ENCODE assay signal across 8 cellular contexts in the genomic region with DNA sequence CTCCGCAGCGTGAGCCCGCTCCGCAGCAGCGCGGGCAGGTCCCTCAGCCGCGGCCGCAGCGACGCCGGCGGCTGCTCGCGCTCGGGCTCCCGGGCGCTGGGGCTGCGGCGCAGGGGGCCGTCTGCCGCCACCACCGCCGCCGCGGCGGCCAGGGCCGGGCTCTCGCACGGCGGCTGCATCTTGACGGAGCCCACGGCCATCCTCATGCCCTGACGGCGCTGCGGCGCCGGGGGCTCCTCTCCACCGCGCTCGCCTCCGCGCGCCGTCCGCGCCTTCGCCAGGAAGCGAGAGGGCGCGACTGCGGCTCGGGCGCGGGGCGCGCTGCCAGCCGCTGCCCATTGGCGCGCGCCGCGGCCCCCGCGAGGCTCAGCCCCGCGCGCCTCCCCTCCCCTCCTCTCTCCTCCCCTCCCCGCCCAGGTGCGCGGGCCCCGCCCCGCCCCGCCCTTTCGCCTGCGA. TPM values are rescaled to one million over a fixed set of nuclear protein-coding genes. Genes with fewer than 3 reads are reported as not detected.
DNase-seq lines count a peak whose midpoint lies in the region; ATAC-seq and TF ChIP-seq lines count a peak whose summit lies in the region.

A gene with protein sequence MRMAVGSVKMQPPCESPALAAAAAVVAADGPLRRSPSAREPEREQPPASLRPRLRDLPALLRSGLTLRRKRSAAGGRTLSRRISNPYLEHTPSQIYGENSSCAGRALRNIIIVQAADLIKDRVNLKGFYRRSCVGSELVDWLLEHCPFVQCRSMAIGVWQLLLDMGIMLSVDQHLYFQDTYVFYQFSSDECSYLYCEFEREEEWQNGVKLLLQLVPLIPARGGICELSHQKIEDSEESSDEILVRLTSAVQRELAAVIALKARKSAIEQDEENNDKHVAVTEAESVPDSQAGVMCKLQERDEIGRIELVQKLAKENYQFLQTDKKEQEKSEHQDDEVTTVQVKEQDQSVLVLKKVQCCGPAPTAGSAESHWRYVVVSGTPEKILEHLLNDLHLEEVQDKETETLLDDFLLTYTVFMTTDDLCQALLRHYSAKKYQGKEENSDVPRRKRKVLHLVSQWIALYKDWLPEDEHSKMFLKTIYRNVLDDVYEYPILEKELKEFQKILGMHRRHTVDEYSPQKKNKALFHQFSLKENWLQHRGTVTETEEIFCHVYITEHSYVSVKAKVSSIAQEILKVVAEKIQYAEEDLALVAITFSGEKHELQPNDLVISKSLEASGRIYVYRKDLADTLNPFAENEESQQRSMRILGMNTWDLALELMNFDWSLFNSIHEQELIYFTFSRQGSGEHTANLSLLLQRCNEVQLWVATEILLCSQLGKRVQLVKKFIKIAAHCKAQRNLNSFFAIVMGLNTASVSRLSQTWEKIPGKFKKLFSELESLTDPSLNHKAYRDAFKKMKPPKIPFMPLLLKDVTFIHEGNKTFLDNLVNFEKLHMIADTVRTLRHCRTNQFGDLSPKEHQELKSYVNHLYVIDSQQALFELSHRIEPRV (minus strand): TSS at position 300 of the 456 bp plus-strand sequence. CDS start 94 bp downstream, at position 206.

- TF ChIP-seq CTCF in BE2C (IDR thresholded peaks at IDR 0.05; ENCODE audit: low read depth, low read length) (no peak), Peyer's patch (IDR thresholded peaks at IDR 0.05) (peak in 2 of 6 experiments; percentile 4 to 40), endothelial cell (IDR thresholded peaks at IDR 0.05; ENCODE audit: unreplicated experiment) (no peak)

- peak within 1 kb of the TSS; percentile 75 for H3K27ac Mint-ChIP-seq in endothelial cell (ENCODE audit: unreplicated experiment)

- DNase-seq in BE2C: peak; percentile 71
- peak in 2 of 3 donors; percentile 64 to 86 for DNase-seq in Peyer's patch
- DNase-seq in endothelial cell (ENCODE audit: low spot score): peak; percentile 40
- no peak for DNase-seq in SW 1271 (lab: John Stamatoyannopoulos, UW)
- no peak for DNase-seq in stimulated activated naive CD4-positive, alpha-beta T cell treated with Interleukin-2 at 50 U/mL for 16 hours (lab: John Stamatoyannopoulos, UW)

- H3K4me3 ChIP-seq in BE2C (ENCODE audit: low read depth, low read length): peak within 1 kb of the TSS; percentile 84
- peak within 1 kb of the TSS; percentile 34 to 74 (median 58) for H3K4me3 ChIP-seq in Peyer's patch
- H3K4me3 ChIP-seq in muscle layer of duodenum (ENCODE audit: low read depth in 1 of 2, low read length in 2 of 2): peak within 1 kb of the TSS; percentile 31 to 50

- H3K4me3 Mint-ChIP-seq in endothelial cell (ENCODE audit: unreplicated experiment): peak within 1 kb of the TSS; percentile 96

- H3K27me3 ChIP-seq in BE2C (no peaks in the 10 kb centered on the region), Peyer's patch (no peaks in the 10 kb centered on the region), muscle layer of duodenum (ENCODE audit: low read depth, low read length) (no peaks in the 10 kb centered on the region)

- peaks cover 20% of the 10 kb centered on the region for H3K4me1 Mint-ChIP-seq in endothelial cell (ENCODE audit: unreplicated experiment)

- peaks cover 20% of the 10 kb centered on the region for H3K4me1 ChIP-seq in BE2C
- H3K4me1 ChIP-seq in Peyer's patch: no peaks in the 10 kb centered on the region
- peaks cover 0 to 3% of the 10 kb centered on the region in 2 donors for H3K4me1 ChIP-seq in muscle layer of duodenum (ENCODE audit: control insufficient read depth in 1 of 2, insufficient read depth in 2 of 2, low read length in 2 of 2)

- peaks cover 3% of the 10 kb centered on the region for H3K9me3 Mint-ChIP-seq in endothelial cell (ENCODE audit: unreplicated experiment)

- H3K9me3 ChIP-seq in BE2C (peaks cover 3% of the 10 kb centered on the region; the same call in 1 of the 2 replicates), Peyer's patch (no peaks in the 10 kb centered on the region), muscle layer of duodenum (ENCODE audit: control insufficient read depth in 1 of 2, low read length in 2 of 2) (peaks cover 0 to 9% of the 10 kb centered on the region in 2 donors)

- peaks cover 7% of the 10 kb centered on the region for H3K27me3 Mint-ChIP-seq in endothelial cell (ENCODE audit: unreplicated experiment)

- ATAC-seq in GM18858 (IDR thresholded peaks at IDR 0.05; ENCODE audit: unreplicated experiment) (peak; percentile 56), HG03196 (IDR thresholded peaks at IDR 0.05; ENCODE audit: unreplicated experiment) (peak; percentile 44)

- TF ChIP-seq POLR2A in Peyer's patch (IDR thresholded peaks at IDR 0.05): peak in 1 of 2 donors; percentile 69

- H3K36me3 ChIP-seq in BE2C (peaks cover 14% of the 10 kb centered on the region), Peyer's patch (no peaks in the 10 kb centered on the region), muscle layer of duodenum (ENCODE audit: control insufficient read depth in 1 of 2, insufficient read depth in 2 of 2, low read length in 2 of 2) (no peaks in the 10 kb centered on the region)

- H3K36me3 Mint-ChIP-seq in endothelial cell (ENCODE audit: low read depth, unreplicated experiment): peaks cover 26% of the 10 kb centered on the region

- peak within 1 kb of the TSS; percentile 46 to 93 (median 81) for H3K27ac ChIP-seq in Peyer's patch
- peak within 1 kb of the TSS; percentile 69 for H3K27ac ChIP-seq in muscle layer of duodenum (ENCODE audit: low read length)

RNA-seq across cellular contexts. Expression of the gene that starts here (rescaled TPM):
- polyA plus RNA-seq in BE2C (2012; ENCODE audit: insufficient read depth, insufficient read length, low read depth): 32.0 TPM
- total RNA-seq in Peyer's patch (100 to 1,000 TPM in 3 of 4 donors, 10 to 100 TPM in 1; 92.8 to 144 (median 111) TPM), endothelial cell (ENCODE audit: unreplicated experiment) (135 TPM)

Comparison
In these comparisons a context has a peak if more than half of its experiments do, and no peak if none do; other contexts are left out.
1. DNase-seq: peak in BE2C (single experiment), Peyer's patch (2 of 3) and endothelial cell (single experiment); none in SW 1271 (0 of 2) and stimulated activated naive CD4-positive, alpha-beta T cell treated with Interleukin-2 at 50 U/mL for 16 hours (single experiment).
2. Peak in every context shown above with its lines, with median percentiles within 50 percentile points of each other: H3K4me3 ChIP-seq.